ENCODE assay signal across 9 cellular contexts in the genomic region with DNA sequence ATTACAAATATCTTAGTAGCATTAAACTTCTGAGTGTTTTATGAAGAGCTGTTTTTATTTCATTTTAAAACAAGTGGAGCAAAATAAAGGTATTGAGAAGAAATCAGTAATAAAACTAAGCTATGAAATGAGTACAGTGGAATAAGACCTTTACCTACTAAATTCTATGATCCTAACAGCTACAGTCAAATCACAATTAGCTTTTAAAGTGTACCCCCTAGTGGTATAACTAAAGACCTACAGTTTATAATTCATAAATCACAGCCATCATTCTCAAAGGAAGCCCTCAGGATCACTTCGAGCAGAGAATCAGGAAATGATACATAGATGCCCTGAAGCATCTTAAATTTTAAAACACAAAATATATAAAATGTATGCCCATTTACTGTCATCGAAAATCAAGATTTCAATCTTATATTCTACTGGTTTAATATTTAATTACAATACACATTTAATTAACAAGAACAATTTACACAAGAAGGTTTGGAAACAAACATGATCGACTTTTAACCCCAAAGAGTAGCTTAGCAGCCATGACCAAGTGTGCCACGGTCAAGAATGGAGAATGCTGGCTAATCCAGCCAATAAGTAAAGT. TPM values are rescaled to one million over a fixed set of nuclear protein-coding genes. Genes with fewer than 3 reads are reported as not detected.
DNase-seq lines count a peak whose midpoint lies in the region; ATAC-seq and TF ChIP-seq lines count a peak whose summit lies in the region.
"Had no signal": no experiment of that assay in that cellular context is flagged by ENCODE, and none has a peak within 500 bp of the region (broad histone marks: within the 10 kb centered on the region; RNA-seq: fewer than 3 reads in every experiment).

No MANE protein-coding gene starts in this region.

- no peak overlapping the region for H3K4me3 ChIP-seq in colonic mucosa
- H3K4me3 ChIP-seq: SJCRH30 had no signal

- H3K27me3 Mint-ChIP-seq in CD14-positive monocyte (ENCODE audit: low read depth in 3 of 3), result peaks cover 0 to 1% (median 0%) of the 10 kb centered on the region in 3 donors

- H3K27me3 ChIP-seq in colonic mucosa, result no peaks in the 10 kb centered on the region
- H3K27me3 ChIP-seq: SJCRH30 had no signal

- H3K4me1 Mint-ChIP-seq in CD14-positive monocyte, result peaks cover 31% of the 10 kb centered on the region

- peak; percentile 85 for ATAC-seq in GM18867 (IDR thresholded peaks at IDR 0.05; ENCODE audit: unreplicated experiment)
- ATAC-seq in HG03103 (IDR thresholded peaks at IDR 0.05; ENCODE audit: low read depth, unreplicated experiment), result peak; percentile 75

- H3K27ac ChIP-seq in colonic mucosa, result no peak overlapping the region
- H3K27ac ChIP-seq: SJCRH30 had no signal

- TF ChIP-seq CTCF in CD14-positive monocyte (IDR thresholded peaks at IDR 0.05) (peak; percentile 93), colonic mucosa (IDR thresholded peaks at IDR 0.05) (peak; percentile 59)

- H3K9me3 ChIP-seq in colonic mucosa, result no peaks in the 10 kb centered on the region
- H3K9me3 ChIP-seq: SJCRH30 had no signal

- DNase-seq in CD14-positive monocyte (ENCODE audit: low spot score) (no peak), NOMO-1 treated with DMSO at 0.1 percent for 48 hours (lab: John Stamatoyannopoulos, UW; ENCODE audit: unreplicated experiment) (peak; percentile 70), colonic mucosa (no peak), myocyte (ENCODE audit: low read depth) (peak; percentile 38), 8988T (no peak), NCI-H345 treated with DMSO at 0.1 percent for 48 hours (lab: John Stamatoyannopoulos, UW; ENCODE audit: unreplicated experiment) (no peak)

- H3K4me1 ChIP-seq in colonic mucosa, result no peaks in the 10 kb centered on the region

- intact Hi-C loops in CD14-positive monocyte (cut with micrococcal nuclease), result no loop called here
- intact Hi-C loops in colonic mucosa (cut with DNase I), result no loop called here

- peak overlapping the region; percentile 68 to 89 (median 80) for H3K27ac Mint-ChIP-seq in CD14-positive monocyte

- H3K36me3 ChIP-seq in colonic mucosa, result peaks cover 20% of the 10 kb centered on the region

- no peak overlapping the region for H3K9ac ChIP-seq in colonic mucosa (ENCODE audit: low read depth in 2 of 2, low read length in 2 of 2)

- H3K4me3 Mint-ChIP-seq in CD14-positive monocyte, result peak overlapping the region in 1 of 2 donors; percentile 7

- H3K9me3 Mint-ChIP-seq in CD14-positive monocyte, result no peaks in the 10 kb centered on the region

- peaks cover 62 to 81% of the 10 kb centered on the region in 2 donors for H3K36me3 Mint-ChIP-seq in CD14-positive monocyte

RNA-seq across cellular contexts. Expression of a gene that starts 12.3 kb away (rescaled TPM):
- polyA plus RNA-seq in CD14-positive monocyte, result 10 to 100 TPM; 62.1 to 64.0 TPM
- total RNA-seq in colonic mucosa (10 to 100 TPM; 36.3 to 41.1 TPM), myocyte (46.2 and 56.7 TPM in 2 replicates)
- 25.0 TPM for polyA plus RNA-seq in myocyte (2012)

Comparison
In these comparisons a context has a peak if more than half of its experiments do, and no peak if none do; other contexts are left out.
1. DNase-seq: peak in NOMO-1 treated with DMSO at 0.1 percent for 48 hours (single experiment) and myocyte (single experiment); none in CD14-positive monocyte (single experiment), colonic mucosa (single experiment), 8988T (single experiment) and NCI-H345 treated with DMSO at 0.1 percent for 48 hours (single experiment).